Comparison of ENCODE assay signal across 12 cellular contexts in the genomic region with DNA sequence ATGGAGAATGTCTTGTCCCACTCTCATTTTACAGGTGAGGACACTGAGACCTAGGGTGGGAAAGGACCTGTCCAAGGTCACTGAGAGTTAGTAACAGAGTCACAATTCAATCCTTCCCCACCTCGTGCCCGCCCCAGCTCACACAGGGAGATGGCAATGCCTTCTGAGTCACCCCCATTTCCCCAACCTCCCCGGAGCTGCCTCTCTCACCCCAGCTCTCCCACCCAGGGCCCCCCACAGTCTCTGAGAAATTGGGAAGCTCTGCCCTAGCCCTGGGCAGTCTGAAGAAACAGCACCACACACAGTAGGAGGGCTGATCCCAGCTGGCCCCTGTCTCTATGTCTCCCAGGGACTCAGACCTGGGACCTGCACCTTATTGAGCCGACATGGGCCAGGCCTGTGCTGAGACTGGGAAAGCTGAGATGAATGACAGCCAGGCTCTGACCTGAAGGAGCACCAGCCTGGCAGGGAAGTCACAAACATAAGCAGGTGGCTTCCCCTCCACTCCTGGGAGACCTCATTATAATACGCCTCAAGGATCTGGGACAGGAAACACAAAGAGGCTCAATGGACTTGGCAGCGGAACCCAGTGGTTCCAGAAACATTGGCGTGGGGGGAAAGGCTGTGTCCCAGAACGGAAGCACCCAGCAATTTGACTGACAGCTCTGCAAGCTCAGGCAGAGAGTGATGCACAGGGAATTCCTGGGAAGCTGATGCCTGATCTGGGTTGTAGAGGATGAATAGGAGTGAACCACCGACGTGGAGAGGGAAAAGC. TPM values are rescaled to one million over a fixed set of nuclear protein-coding genes. Genes with fewer than 3 reads are reported as not detected.
DNase-seq lines count a peak whose midpoint lies in the region; ATAC-seq and TF ChIP-seq lines count a peak whose summit lies in the region.
"Had no signal": no experiment of that assay in that cellular context is flagged by ENCODE, and none has a peak within 500 bp of the region (broad histone marks: within the 10 kb centered on the region; RNA-seq: fewer than 3 reads in every experiment).

No MANE protein-coding gene starts in this region.

- no peak overlapping the region for H3K27ac Mint-ChIP-seq in Calu3 (ENCODE audit: unreplicated experiment)
- H3K27ac Mint-ChIP-seq: mesothelial cell of epicardium had no signal

- H3K27ac ChIP-seq in effector memory CD4-positive, alpha-beta T cell (ENCODE audit: insufficient read depth, low read length, poor library complexity, severe bottlenecking), result peak overlapping the region; percentile 88
- peak overlapping the region; percentile 82 for H3K27ac ChIP-seq in thymus (ENCODE audit: low read depth)
- H3K27ac ChIP-seq: dorsolateral prefrontal cortex, right lobe of liver had no signal

- no peaks in the 10 kb centered on the region for H3K9me3 Mint-ChIP-seq in Calu3 (ENCODE audit: low read depth, unreplicated experiment)

- no peaks in the 10 kb centered on the region for H3K9me3 ChIP-seq in effector memory CD4-positive, alpha-beta T cell (ENCODE audit: control insufficient read depth, low read length)
- H3K9me3 ChIP-seq in thymus (ENCODE audit: control insufficient read depth), result peaks cover 1% of the 10 kb centered on the region
- H3K9me3 ChIP-seq: right lobe of liver had no signal

- no peak overlapping the region for H3K4me3 Mint-ChIP-seq in Calu3 (ENCODE audit: low read depth, unreplicated experiment)

- ATAC-seq in HG03460 (IDR thresholded peaks at IDR 0.05; ENCODE audit: unreplicated experiment), result no peak

- peak overlapping the region; percentile 21 for H3K4me3 ChIP-seq in effector memory CD4-positive, alpha-beta T cell (ENCODE audit: insufficient read depth, low read depth, low read length, poor library complexity, severe bottlenecking)
- peak overlapping the region; percentile 38 for H3K4me3 ChIP-seq in thymus (ENCODE audit: low read length)
- H3K4me3 ChIP-seq: dorsolateral prefrontal cortex, right lobe of liver had no signal

- H3K4me1 Mint-ChIP-seq in Calu3 (ENCODE audit: low read depth, unreplicated experiment), result no peaks in the 10 kb centered on the region

- CTCF ChIA-PET in Calu3 (lab: Charles Lee), result interaction anchor here (0.6 kb wide), 1 partner anchor 66 kb away, joined by 6 read pairs; no protein-coding TSS in a partner anchor

- intact Hi-C loops in Calu3 (cut with micrococcal nuclease; ENCODE audit: unreplicated experiment), result no loop called here

- 57% methylated on average over 10 of the region's 10 CpGs for WGBS in thymus

- no peaks in the 10 kb centered on the region for H3K36me3 Mint-ChIP-seq in Calu3 (ENCODE audit: insufficient read depth, unreplicated experiment)
- H3K36me3 Mint-ChIP-seq: mesothelial cell of epicardium had no signal

- BruUV-seq in Calu3 (replicated peaks; lab: Mats Ljungman, UMichigan), result no TSS peak

- H3K4me1 ChIP-seq in effector memory CD4-positive, alpha-beta T cell (ENCODE audit: control insufficient read depth, insufficient read depth, low read length, poor library complexity, severe bottlenecking), result peaks cover 63% of the 10 kb centered on the region
- peaks cover 55% of the 10 kb centered on the region for H3K4me1 ChIP-seq in thymus (ENCODE audit: control insufficient read depth, insufficient read depth, low read length)
- H3K4me1 ChIP-seq: right lobe of liver had no signal

- TF ChIP-seq CTCF in Calu3 (IDR thresholded peaks at IDR 0.05; ENCODE audit: unreplicated experiment), result no peak

- no peaks in the 10 kb centered on the region for H3K27me3 ChIP-seq in effector memory CD4-positive, alpha-beta T cell (replicated peaks; ENCODE audit: control insufficient read depth, insufficient read depth, low read length, poor library complexity, severe bottlenecking)
- no peaks in the 10 kb centered on the region for H3K27me3 ChIP-seq in thymus (ENCODE audit: control insufficient read depth, insufficient read depth)
- H3K27me3 ChIP-seq: right lobe of liver had no signal

- peaks cover 28% of the 10 kb centered on the region for H3K36me3 ChIP-seq in effector memory CD4-positive, alpha-beta T cell (ENCODE audit: control insufficient read depth, insufficient read depth, low read length)
- peaks cover 31% of the 10 kb centered on the region for H3K36me3 ChIP-seq in thymus (ENCODE audit: control insufficient read depth, insufficient read depth)
- H3K36me3 ChIP-seq: right lobe of liver had no signal

- peaks cover 93% of the 10 kb centered on the region for H3K27me3 Mint-ChIP-seq in Calu3 (ENCODE audit: unreplicated experiment)

- peak; percentile 50 for DNase-seq in activated naive CD4-positive, alpha-beta T cell treated with Interleukin-2 at 50 U/mL for 16 hours
- DNase-seq in activated naive CD4-positive, alpha-beta T cell (lab: John Stamatoyannopoulos, UW), result no peak
- peak; percentile 49 to 50 for DNase-seq in activated CD4-positive, alpha-beta T cell treated with anti-CD3 and anti-CD28 coated beads for 4 hours
- peak in 2 of 3 donors; percentile 34 to 39 for DNase-seq in effector memory CD4-positive, alpha-beta T cell
- DNase-seq in SIG-M5 treated with dmso at 0.1 percent for 504 hours (lab: John Stamatoyannopoulos, UW; ENCODE audit: unreplicated experiment) (no peak), Calu3 (no peak)
- DNase-seq: SW 1271 had no signal

RNA-seq across cellular contexts. Expression of a gene that starts 51.0 kb away (rescaled TPM):
- 74.1 TPM for polyA plus RNA-seq in thymus
- 0.26 and 0.34 TPM in 2 replicates for total RNA-seq in Calu3 (2022)

Comparison
In these comparisons a context has a peak if more than half of its experiments do, and no peak if none do; other contexts are left out.
1. DNase-seq: peak in activated naive CD4-positive, alpha-beta T cell treated with Interleukin-2 at 50 U/mL for 16 hours (single experiment), activated CD4-positive, alpha-beta T cell treated with anti-CD3 and anti-CD28 coated beads for 4 hours (2 of 2) and effector memory CD4-positive, alpha-beta T cell (2 of 3); none in activated naive CD4-positive, alpha-beta T cell (0 of 4), SIG-M5 treated with dmso at 0.1 percent for 504 hours (single experiment) and Calu3 (single experiment).